ENCODE assay signal across 9 cellular contexts in the genomic region with DNA sequence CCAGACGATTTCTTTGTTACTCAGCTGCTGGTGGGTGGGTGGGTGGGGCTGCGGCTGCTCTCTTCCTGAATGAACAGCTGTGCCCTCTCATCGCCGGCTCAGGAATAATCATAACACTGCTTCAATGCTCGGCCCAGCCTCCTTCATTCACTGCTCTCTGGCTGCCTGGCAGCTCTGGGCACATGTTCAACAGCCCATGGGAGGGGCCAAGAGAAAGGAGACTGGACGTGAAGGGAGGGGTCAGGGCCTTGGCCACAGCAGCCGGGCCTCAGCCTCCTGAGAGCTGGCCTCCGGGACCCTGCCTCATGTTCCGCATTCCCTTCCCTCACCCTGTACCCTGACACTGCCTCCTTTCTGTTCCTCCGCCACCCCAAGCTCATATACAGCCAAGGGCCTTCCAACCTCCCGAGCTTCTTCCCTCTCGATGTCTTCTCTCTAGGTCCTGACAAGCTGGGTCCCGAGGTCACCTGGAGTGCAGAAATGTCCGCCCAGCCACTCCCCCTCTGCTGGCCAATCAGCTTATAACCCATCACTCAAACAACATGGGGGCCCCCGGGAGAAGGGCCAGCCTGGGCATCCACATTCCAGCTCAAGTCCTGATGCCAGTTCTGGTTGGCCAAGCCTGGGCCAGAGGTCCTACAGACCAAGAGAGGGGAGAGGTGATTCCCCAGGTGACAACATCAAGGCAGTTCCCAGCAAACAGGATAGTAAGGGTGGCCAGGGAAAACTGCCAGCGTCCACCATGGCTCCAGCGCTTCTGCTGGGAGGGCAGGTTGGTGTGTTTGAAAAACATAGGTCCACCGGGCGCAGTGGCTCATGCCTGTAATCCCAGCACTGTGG. TPM values are rescaled to one million over a fixed set of nuclear protein-coding genes. Genes with fewer than 3 reads are reported as not detected.
DNase-seq lines count a peak whose midpoint lies in the region; ATAC-seq and TF ChIP-seq lines count a peak whose summit lies in the region.
"Had no signal": no experiment of that assay in that cellular context is flagged by ENCODE, and none has a peak within 500 bp of the region (broad histone marks: within the 10 kb centered on the region; RNA-seq: fewer than 3 reads in every experiment).

No MANE protein-coding gene starts in this region.

- H3K27ac ChIP-seq in HCT116 (ENCODE audit: low read depth, low read length) (no peak overlapping the region), rectal smooth muscle tissue (ENCODE audit: low read depth, low read length) (peak overlapping the region; percentile 15)

- RAD21 ChIA-PET in HCT116 (lab: Charles Lee; ENCODE audit: low non-redundant PET in 1 of 2, low total read pairs in 2 of 2, uncharacterized antibody in 2 of 2, unreplicated experiment in 2 of 2): no interaction called here

- TF ChIP-seq POLR2A in HCT116 (IDR thresholded peaks at IDR 0.05; ENCODE audit: borderline replicate concordance, extremely low read depth, insufficient read depth, insufficient read length): no peak

- H2AFZ ChIP-seq in HCT116 (ENCODE audit: low read depth, low read length, poor library complexity, severe bottlenecking): no peak overlapping the region

- H3K4me1 ChIP-seq in HCT116 (ENCODE audit: control insufficient read depth in 1 of 2, insufficient read depth in 2 of 2, low read length in 2 of 2) (peaks cover 10 to 39% of the 10 kb centered on the region in 2 experiments; a peak in 3 of 4 replicates), rectal smooth muscle tissue (ENCODE audit: control insufficient read depth, insufficient read depth, low read length) (peaks cover 13% of the 10 kb centered on the region)

- CTCF ChIA-PET in HCT116 (lab: Charles Lee): interaction anchor here (0.7 kb wide), 1 partner anchor 109 kb away, joined by 3 read pairs; no protein-coding TSS in a partner anchor

- no peaks in the 10 kb centered on the region for H3K9me2 ChIP-seq in HCT116 (ENCODE audit: insufficient read depth)

- no peak for TF ChIP-seq RAD21 in HCT116 (IDR thresholded peaks at IDR 0.05; ENCODE audit: low read depth)

- H3K9ac ChIP-seq in HCT116 (ENCODE audit: low read length) (no peak overlapping the region), rectal smooth muscle tissue (ENCODE audit: low read length) (no peak overlapping the region)

- H3K79me2 ChIP-seq in HCT116 (ENCODE audit: insufficient read depth, low read length): no peaks in the 10 kb centered on the region

- TF ChIP-seq CTCF in HCT116 (IDR thresholded peaks at IDR 0.05 in 2 of 3, conservative IDR thresholded peaks at IDR 0.05 in 1 of 3; ENCODE audit: borderline replicate concordance in 1 of 3, insufficient read depth in 1 of 3, low read depth in 2 of 3, low read length in 2 of 3): no peak

- no peaks in the 10 kb centered on the region for H4K20me1 ChIP-seq in HCT116 (ENCODE audit: insufficient read depth)

- POLR2A ChIA-PET in HCT116 (lab: Charles Lee): interaction anchor here (0.7 kb wide), 2 partner anchors 14 to 32 kb away, joined by 3 to 4 read pairs; a partner anchor contains a TSS

- no peaks in the 10 kb centered on the region for H3K27me3 ChIP-seq in HCT116 (ENCODE audit: insufficient read depth, low read length)
- no peaks in the 10 kb centered on the region for H3K27me3 ChIP-seq in rectal smooth muscle tissue (ENCODE audit: control insufficient read depth, insufficient read depth, low read length)

- DNase-seq in HCT116 (ENCODE audit: low read depth, low spot score) (no peak), SHP77 treated with DMSO at 0.1 percent for 48 hours (lab: John Stamatoyannopoulos, UW) (peak; percentile 46), globus pallidus (ENCODE audit: low spot score) (peak; percentile 62), NCI-H2081 treated with DMSO at 0.1 percent for 48 hours (lab: John Stamatoyannopoulos, UW) (no peak)
- DNase-seq: stimulated activated naive B cell treated with anti-CD40 and anti-IgM and Interleukin-4, amounts not matched to agents 10 μg/mL and 1 μg/mL and 100 μg/mL, for 72 hours had no signal

- H3K4me2 ChIP-seq in HCT116 (ENCODE audit: low read length): peak overlapping the region; percentile 27; the same call in 1 of the 2 replicates

- no TSS peak for BruUV-seq in HCT116 (replicated peaks; lab: Mats Ljungman, UMichigan)

- no peaks in the 10 kb centered on the region for H3K36me3 ChIP-seq in HCT116 (ENCODE audit: control insufficient read depth in 1 of 2, insufficient read depth in 2 of 2, low read length in 2 of 2)
- no peaks in the 10 kb centered on the region for H3K36me3 ChIP-seq in rectal smooth muscle tissue (ENCODE audit: control insufficient read depth, insufficient read depth, low read length)

- no peak for ATAC-seq in HCT116
- no peak for ATAC-seq in GM21390 (IDR thresholded peaks at IDR 0.05; ENCODE audit: unreplicated experiment)
- no peak for ATAC-seq in GM21447 (IDR thresholded peaks at IDR 0.05; ENCODE audit: unreplicated experiment)
- ATAC-seq in GM18858 (IDR thresholded peaks at IDR 0.05; ENCODE audit: unreplicated experiment): no peak

- no peaks in the 10 kb centered on the region for H3K9me3 ChIP-seq in HCT116 (ENCODE audit: control insufficient read depth in 1 of 2, insufficient read depth in 1 of 2, low read depth in 1 of 2, low read length in 2 of 2)

- intact Hi-C loops in HCT116 (cut with micrococcal nuclease): no loop called here

- H3K4me3 ChIP-seq in HCT116 (replicated peaks in 1 of 2; ENCODE audit: low read depth in 1 of 2, low read length in 2 of 2): no peak overlapping the region
- peak overlapping the region; percentile 18 for H3K4me3 ChIP-seq in rectal smooth muscle tissue (ENCODE audit: low read length)

TF ChIP-seq in HCT116, 20 proteins besides CTCF, POLR2A, EP300 and RAD21:
- no peak for TF ChIP-seq SP1 (IDR thresholded peaks at IDR 0.05; ENCODE audit: low read depth)
- TF ChIP-seq CEBPB (IDR thresholded peaks at IDR 0.05; ENCODE audit: low read depth): no peak
- no peak for TF ChIP-seq ZFX (IDR thresholded peaks at IDR 0.05)

RNA-seq across cellular contexts. Expression of a gene that starts 3.2 kb away (rescaled TPM):
- 0.22 TPM for total RNA-seq in HCT116 (2021; ENCODE audit: unreplicated experiment)
- 0.15 and 0.17 TPM in 2 replicates for polyA plus RNA-seq in HCT116 (2012)

RNA-seq across cellular contexts. Expression of a gene that starts 13.4 kb away (rescaled TPM):
- total RNA-seq in HCT116 (2021; ENCODE audit: unreplicated experiment): 62.1 TPM
- polyA plus RNA-seq in HCT116 (2012): 30.7 and 31.8 TPM in 2 replicates

RNA-seq across cellular contexts. Expression of a gene that starts 32.0 kb away (rescaled TPM):
- 31.7 TPM for total RNA-seq in HCT116 (2021; ENCODE audit: unreplicated experiment)
- 47.8 and 51.4 TPM in 2 replicates for polyA plus RNA-seq in HCT116 (2012)

Comparison
In these comparisons a context has a peak if more than half of its experiments do, and no peak if none do; other contexts are left out.
1. DNase-seq: peak in SHP77 treated with DMSO at 0.1 percent for 48 hours (single experiment) and globus pallidus (single experiment); none in HCT116 (single experiment) and NCI-H2081 treated with DMSO at 0.1 percent for 48 hours (single experiment).